9 cellular contexts compared by ENCODE assay signal in the genomic region with DNA sequence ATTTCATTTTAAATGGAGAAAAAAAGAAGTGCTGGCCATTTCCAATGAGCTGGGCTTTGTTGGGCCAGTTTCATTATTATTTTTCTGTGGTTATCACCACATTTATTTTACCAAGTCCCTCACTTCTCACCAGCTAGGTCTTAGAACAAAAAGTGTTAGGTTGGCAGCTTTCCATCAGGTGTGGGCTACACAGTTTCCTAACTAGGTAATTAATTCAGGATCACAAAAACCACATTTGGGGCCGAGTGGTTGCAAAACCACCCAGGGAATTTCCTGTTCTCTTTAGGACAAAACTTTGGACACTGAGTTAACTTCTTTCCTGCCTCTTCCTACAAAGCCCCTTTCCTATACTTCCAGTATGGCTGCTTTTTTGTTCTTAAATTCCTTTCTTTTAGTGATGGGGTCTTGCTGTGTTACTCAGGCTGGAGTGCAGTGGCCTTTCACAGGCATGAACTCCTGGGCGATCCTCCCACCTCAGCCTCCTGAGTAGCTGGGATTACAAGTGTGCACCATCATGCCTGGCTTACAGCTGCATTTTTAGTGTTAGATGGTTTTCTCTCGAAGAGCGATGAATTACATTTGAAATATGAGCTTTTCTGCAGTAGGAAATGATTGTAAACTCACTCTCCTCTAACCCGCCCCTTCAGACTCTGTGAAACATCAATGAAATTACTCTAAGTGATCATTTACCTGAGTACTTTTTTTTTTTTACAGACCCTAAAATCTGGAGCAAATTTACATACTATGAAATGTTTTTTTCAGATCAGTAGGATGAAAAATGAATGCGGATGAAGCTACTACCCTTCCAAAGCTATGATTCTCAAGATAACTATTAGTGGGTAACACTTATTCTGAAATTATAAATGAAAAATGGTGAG. TPM values are rescaled to one million over a fixed set of nuclear protein-coding genes. Genes with fewer than 3 reads are reported as not detected.
DNase-seq lines count a peak whose midpoint lies in the region; ATAC-seq and TF ChIP-seq lines count a peak whose summit lies in the region.
"Had no signal": no experiment of that assay in that cellular context is flagged by ENCODE, and none has a peak within 500 bp of the region (broad histone marks: within the 10 kb centered on the region; RNA-seq: fewer than 3 reads in every experiment).

No MANE protein-coding gene starts in this region.

- no peaks in the 10 kb centered on the region for H3K9me3 Mint-ChIP-seq in nephron

- H4K20me1 ChIP-seq in BLaER1 treated with 17β-estradiol and CSF1 and Interleukin-3, amounts not matched to agents 10 nM and 100 nM = peaks cover 22 to 24% (median 23%) of the 10 kb centered on the region in 11 experiments
- peaks cover 15% of the 10 kb centered on the region; the same call in 1 of the 2 replicates for H4K20me1 ChIP-seq in Karpas-422 (ENCODE audit: insufficient read depth, low read depth, low read length)

- peaks cover 17 to 49% (median 30%) of the 10 kb centered on the region in 11 experiments for H3K36me3 ChIP-seq in BLaER1 treated with 17β-estradiol and CSF1 and Interleukin-3, amounts not matched to agents 10 nM and 100 nM
- peaks cover under 1% of the 10 kb centered on the region for H3K36me3 ChIP-seq in Karpas-422 (ENCODE audit: insufficient read depth, low read length)

- peak overlapping the region; percentile 85 to 100 (median 87) for H3K27ac Mint-ChIP-seq in nephron

- peaks cover 21% of the 10 kb centered on the region for H3K79me2 ChIP-seq in Karpas-422 (ENCODE audit: low read length)

- no peak for ATAC-seq in GM19328 (IDR thresholded peaks at IDR 0.05; ENCODE audit: unreplicated experiment)

- H3K4me1 Mint-ChIP-seq in nephron = peaks cover 33% of the 10 kb centered on the region

- peak overlapping the region in 4 of 10 experiments; percentile 75 to 95 (median 90); a peak in 5 of 20 replicates for H3K4me3 ChIP-seq in BLaER1 treated with 17β-estradiol and CSF1 and Interleukin-3, amounts not matched to agents 10 nM and 100 nM
- H3K4me3 ChIP-seq in Karpas-422 (ENCODE audit: low read length) = no peak overlapping the region; the same call in 1 of the 2 replicates

- H3K4me2 ChIP-seq in BLaER1 treated with 17β-estradiol and CSF1 and Interleukin-3, amounts not matched to agents 10 nM and 100 nM = peak overlapping the region; percentile 91 to 100 (median 95)
- peak overlapping the region; percentile 95 for H3K4me2 ChIP-seq in Karpas-422 (ENCODE audit: low read depth, low read length, poor library complexity, severe bottlenecking)

- no peak for DNase-seq in Karpas-422
- peak; percentile 32 for DNase-seq in central memory CD4-positive, alpha-beta T cell
- DNase-seq in NCI-H1436 (lab: John Stamatoyannopoulos, UW) = no peak
- DNase-seq in NCI-H774 (lab: John Stamatoyannopoulos, UW) = no peak
- DNase-seq in activated CD4-positive, alpha-beta T cell treated with anti-CD3 and anti-CD28 coated beads, Interleukin-2, amount 50 U/mL, for 48 hours = no peak
- DNase-seq: cortex of kidney had no signal

- peak overlapping the region in 10 of 11 experiments; percentile 13 to 100 (median 97); a peak in 18 of 22 replicates for H3K27ac ChIP-seq in BLaER1 treated with 17β-estradiol and CSF1 and Interleukin-3, amounts not matched to agents 10 nM and 100 nM
- H3K27ac ChIP-seq in Karpas-422 (ENCODE audit: low read length) = peak overlapping the region; percentile 89

- no peak overlapping the region for H2AFZ ChIP-seq in Karpas-422 (ENCODE audit: low read length)

- peaks cover 13% of the 10 kb centered on the region for H3K36me3 Mint-ChIP-seq in nephron (ENCODE audit: low read depth)

- H3K27me3 Mint-ChIP-seq in nephron (ENCODE audit: low read depth) = no peaks in the 10 kb centered on the region

- peaks cover 39 to 64% (median 58%) of the 10 kb centered on the region in 10 experiments for H3K4me1 ChIP-seq in BLaER1 treated with 17β-estradiol and CSF1 and Interleukin-3, amounts not matched to agents 10 nM and 100 nM
- H3K4me1 ChIP-seq in Karpas-422 (ENCODE audit: low read length) = peaks cover 67% of the 10 kb centered on the region

- H3K27me3 ChIP-seq in BLaER1 treated with 17β-estradiol and CSF1 and Interleukin-3, amounts not matched to agents 10 nM and 100 nM = no peaks in the 10 kb centered on the region
- H3K27me3 ChIP-seq in Karpas-422 (ENCODE audit: low read length) = no peaks in the 10 kb centered on the region

- TF ChIP-seq CTCF in nephron (IDR thresholded peaks at IDR 0.05; ENCODE audit: unreplicated experiment in 3 of 3) = no peak

- H3K9me2 ChIP-seq in Karpas-422 (replicated peaks; ENCODE audit: insufficient read depth, low read length) = no peaks in the 10 kb centered on the region

- H3K9ac ChIP-seq in BLaER1 treated with 17β-estradiol and CSF1 and Interleukin-3, amounts not matched to agents 10 nM and 100 nM = peak overlapping the region; percentile 42 to 100 (median 97); a peak in 19 of 22 replicates
- peak overlapping the region; percentile 98; the same call in 1 of the 2 replicates for H3K9ac ChIP-seq in Karpas-422 (ENCODE audit: low read length)

- H3K4me3 Mint-ChIP-seq in nephron = peak overlapping the region; percentile 66 to 81 (median 79)

- H3K9me3 ChIP-seq in BLaER1 treated with 17β-estradiol and CSF1 and Interleukin-3, amounts not matched to agents 10 nM and 100 nM (replicated peaks in 1 of 11) = peaks cover 0 to 13% (median 0%) of the 10 kb centered on the region in 11 experiments; a peak in 6 of 22 replicates
- H3K9me3 ChIP-seq in Karpas-422 (ENCODE audit: low read length) = no peaks in the 10 kb centered on the region

RNA-seq across cellular contexts. Expression of a gene that starts 2.6 kb away (rescaled TPM):
- 4.0 and 10.6 TPM in 2 replicates for total RNA-seq in Karpas-422 (2014; rRNA removed; shearing (Covaris generic); ENCODE audit: low replicate concordance)
